In the genomic region with DNA sequence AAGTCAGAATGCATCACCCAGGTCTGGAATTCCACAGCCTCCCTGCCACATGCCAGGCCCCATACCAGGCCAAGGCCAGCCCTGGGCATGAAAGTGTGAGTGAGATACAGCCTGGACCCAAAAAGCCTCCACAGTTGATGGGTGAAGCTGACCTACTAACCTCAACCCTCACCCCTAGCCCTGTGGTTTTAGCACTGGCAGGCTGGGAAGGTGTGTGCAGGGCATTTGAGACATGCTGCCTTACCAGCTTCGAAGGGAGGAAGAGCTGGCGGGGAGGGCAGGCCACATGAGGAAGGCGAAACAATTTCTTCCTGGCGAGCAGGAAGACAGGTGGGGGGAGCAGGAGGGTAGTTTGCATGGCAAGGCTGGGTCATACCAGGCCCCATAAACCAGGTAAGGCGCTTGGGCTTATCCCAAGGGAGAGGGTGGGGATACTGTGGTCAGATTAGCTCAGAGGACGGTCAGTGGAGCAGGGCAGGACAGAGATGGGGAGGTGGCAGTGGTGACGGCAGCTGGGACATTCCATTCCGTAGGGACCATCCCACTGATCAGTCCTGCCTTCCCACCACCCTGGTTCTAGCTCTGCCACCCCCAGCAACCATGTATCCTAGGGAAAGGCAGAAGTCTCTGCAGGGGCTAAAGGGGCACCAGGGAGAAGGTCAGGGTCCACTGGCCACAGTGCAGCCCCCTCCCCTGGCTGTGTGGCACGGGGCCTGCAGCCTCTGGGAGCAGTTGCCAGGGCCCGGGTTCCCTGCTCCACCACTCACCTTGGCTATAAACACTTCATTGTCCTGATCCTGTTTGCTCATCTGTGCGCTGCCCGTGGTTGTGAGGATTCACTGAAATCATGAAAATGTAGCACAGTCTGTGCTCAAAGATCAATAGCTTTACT, we compare ENCODE assay signal across 19 cellular contexts.
"Had no signal": no experiment of that assay in that cellular context is flagged by ENCODE, and none has a peak within 500 bp of the region (broad histone marks: within the 10 kb centered on the region; RNA-seq: fewer than 3 reads in every experiment).

No MANE protein-coding gene starts in this region.

- H3K36me3 Mint-ChIP-seq: activated naive CD8-positive, alpha-beta T cell treated with anti-CD3 and anti-CD28 coated beads, Interleukin-2, amount 10 ng/mL, durations not matched to agents 7 days and 5 days; naive thymus-derived CD8-positive, alpha-beta T cell had no signal

- H3K27ac Mint-ChIP-seq: activated CD4-positive, alpha-beta T cell treated with anti-CD3 and anti-CD28 coated beads, Interleukin-2, amount 10 ng/mL, durations not matched to agents 24 days and 14 days; activated CD8-positive, alpha-beta T cell treated with anti-CD3 and anti-CD28 coated beads for 36 hours; activated naive CD8-positive, alpha-beta T cell treated with anti-CD3 and anti-CD28 coated beads, Interleukin-2, amount 10 ng/mL, durations not matched to agents 7 days and 5 days; activated T-cell treated with anti-CD3 and anti-CD28 coated beads, Interleukin-2, amount 50 U/mL, for 24 hours; activated T-helper 2 cell treated with anti-CD3 and anti-CD28 coated beads, Interferon-gamma antibody, Interleukin-2, Interleukin-4, amounts not matched to agents 10 μg/mL and 5 μg/mL and 100 μg/mL, durations not matched to agents 14 hours and 24 hours and 36 hours had no signal

- DNase-seq: activated CD4-positive, alpha-beta T cell treated with anti-CD3 and anti-CD28 coated beads, Interleukin-2, amount 10 ng/mL, durations not matched to agents 24 days and 14 days; activated CD8-positive, alpha-beta T cell treated with anti-CD3 and anti-CD28 coated beads for 36 hours; activated naive CD4-positive, alpha-beta T cell treated with Interleukin-2 at 50 U/mL for 16 hours; activated naive CD8-positive, alpha-beta T cell treated with anti-CD3 and anti-CD28 coated beads, Interleukin-2, amount 10 ng/mL, durations not matched to agents 7 days and 5 days; activated T-cell treated with anti-CD3 and anti-CD28 coated beads, Interleukin-2, amount 50 U/mL, for 24 hours; amygdala; left cardiac atrium; mesenchymal stem cell; mucosa of descending colon; naive thymus-derived CD8-positive, alpha-beta T cell; retina; stimulated activated CD4-positive, alpha-beta T cell treated with anti-CD3 and anti-CD28 coated beads, Interleukin-2, amount 100 ng/mL, for 48 hours; T1000; testis; upper lobe of left lung had no signal

- H3K4me1 Mint-ChIP-seq: activated naive CD8-positive, alpha-beta T cell treated with anti-CD3 and anti-CD28 coated beads, Interleukin-2, amount 10 ng/mL, durations not matched to agents 7 days and 5 days had no signal

- H3K27ac ChIP-seq: cardiac muscle cell, neutrophil, testis, upper lobe of left lung had no signal

- FAIRE-seq: islet of Langerhans had no signal

- H3K9me3 ChIP-seq: mucosa of descending colon, neutrophil, testis, upper lobe of left lung had no signal

- H3K9me3 Mint-ChIP-seq: activated CD4-positive, alpha-beta T cell treated with anti-CD3 and anti-CD28 coated beads, Interleukin-2, amount 10 ng/mL, durations not matched to agents 24 days and 14 days; activated CD8-positive, alpha-beta T cell treated with anti-CD3 and anti-CD28 coated beads for 36 hours; activated naive CD8-positive, alpha-beta T cell treated with anti-CD3 and anti-CD28 coated beads, Interleukin-2, amount 10 ng/mL, durations not matched to agents 7 days and 5 days; activated T-cell treated with anti-CD3 and anti-CD28 coated beads, Interleukin-2, amount 50 U/mL, for 24 hours; activated T-helper 2 cell treated with anti-CD3 and anti-CD28 coated beads, Interferon-gamma antibody, Interleukin-2, Interleukin-4, amounts not matched to agents 10 μg/mL and 5 μg/mL and 100 μg/mL, durations not matched to agents 14 hours and 24 hours and 36 hours; naive thymus-derived CD8-positive, alpha-beta T cell had no signal

- H3K4me1 ChIP-seq: testis had no signal

- H3K4me3 Mint-ChIP-seq: activated CD4-positive, alpha-beta T cell treated with anti-CD3 and anti-CD28 coated beads, Interleukin-2, amount 10 ng/mL, durations not matched to agents 24 days and 14 days; activated CD8-positive, alpha-beta T cell treated with anti-CD3 and anti-CD28 coated beads for 36 hours; activated naive CD8-positive, alpha-beta T cell treated with anti-CD3 and anti-CD28 coated beads, Interleukin-2, amount 10 ng/mL, durations not matched to agents 7 days and 5 days; activated T-cell treated with anti-CD3 and anti-CD28 coated beads, Interleukin-2, amount 50 U/mL, for 24 hours; naive thymus-derived CD8-positive, alpha-beta T cell had no signal

- H3K27me3 ChIP-seq: testis, upper lobe of left lung had no signal

- H3K4me3 ChIP-seq: cardiac muscle cell, mucosa of descending colon, testis, upper lobe of left lung had no signal

- H3K36me3 ChIP-seq: cardiac muscle cell, neutrophil, upper lobe of left lung had no signal

- H3K27me3 Mint-ChIP-seq: activated CD4-positive, alpha-beta T cell treated with anti-CD3 and anti-CD28 coated beads, Interleukin-2, amount 10 ng/mL, durations not matched to agents 24 days and 14 days; activated CD8-positive, alpha-beta T cell treated with anti-CD3 and anti-CD28 coated beads for 36 hours; activated naive CD8-positive, alpha-beta T cell treated with anti-CD3 and anti-CD28 coated beads, Interleukin-2, amount 10 ng/mL, durations not matched to agents 7 days and 5 days; activated T-cell treated with anti-CD3 and anti-CD28 coated beads, Interleukin-2, amount 50 U/mL, for 24 hours had no signal

- ATAC-seq: activated CD8-positive, alpha-beta T cell treated with anti-CD3 and anti-CD28 coated beads for 36 hours; left cardiac atrium; mucosa of descending colon; naive thymus-derived CD8-positive, alpha-beta T cell had no signal
